In genomic region chr15:64749999-64750657, GRCh38 we compare ENCODE assay signal across 12 cellular contexts. TPM values are rescaled to one million over a fixed set of nuclear protein-coding genes. Genes with fewer than 3 reads are reported as not detected.
DNase-seq lines count a peak whose midpoint lies in the region; ATAC-seq and TF ChIP-seq lines count a peak whose summit lies in the region.
"Had no signal": no experiment of that assay in that cellular context is flagged by ENCODE, and none has a peak within 500 bp of the region (broad histone marks: within the 10 kb centered on the region; RNA-seq: fewer than 3 reads in every experiment).

No MANE protein-coding gene starts in this region.

- intact Hi-C loops in prostate gland (cut with DNase I), result no loop called here

- in situ Hi-C loops in G401 (cut with HindIII; ENCODE audit: low sequenced_read_pairs), result no loop called here
- in situ Hi-C loops in SK-MEL-5 (cut with HindIII; ENCODE audit: low pct_unique_long_range_greater_than_20kb, low sequenced_read_pairs), result no loop called here

- H3K36me3 ChIP-seq in suprapubic skin (no peaks in the 10 kb centered on the region), prostate gland (no peaks in the 10 kb centered on the region)
- H3K36me3 ChIP-seq: tibial nerve had no signal

- no peaks in the 10 kb centered on the region for H3K27me3 ChIP-seq in suprapubic skin
- H3K27me3 ChIP-seq in prostate gland (replicated peaks; ENCODE audit: insufficient read depth), result no peaks in the 10 kb centered on the region
- H3K27me3 ChIP-seq: tibial nerve had no signal

- H3K27ac ChIP-seq in suprapubic skin (no peak overlapping the region), prostate gland (no peak overlapping the region)
- H3K27ac ChIP-seq: epithelial cell of prostate, tibial nerve had no signal

- H3K4me3 ChIP-seq in suprapubic skin (no peak overlapping the region), prostate gland (no peak overlapping the region)
- H3K4me3 ChIP-seq: tibial nerve had no signal

- no peak for TF ChIP-seq EP300 in suprapubic skin (IDR thresholded peaks at IDR 0.05)

- peaks cover 3% of the 10 kb centered on the region for H3K9me3 Mint-ChIP-seq in glutamatergic neuron (ENCODE audit: unreplicated experiment)

- TF ChIP-seq CTCF in glutamatergic neuron (IDR thresholded peaks at IDR 0.05; ENCODE audit: partially characterized antibody, unreplicated experiment) (no peak), omental fat pad (IDR thresholded peaks at IDR 0.05) (no peak), suprapubic skin (IDR thresholded peaks at IDR 0.05) (no peak), prostate gland (IDR thresholded peaks at IDR 0.05) (no peak)

- WGBS in suprapubic skin, result 75% methylated on average over 21 of the region's 21 CpGs
- 69% methylated on average over 21 of the region's 21 CpGs for WGBS in prostate gland

- H3K36me3 Mint-ChIP-seq in glutamatergic neuron (ENCODE audit: unreplicated experiment), result no peaks in the 10 kb centered on the region

- no peak overlapping the region for H3K27ac Mint-ChIP-seq in glutamatergic neuron (ENCODE audit: unreplicated experiment)

- H3K4me1 Mint-ChIP-seq in glutamatergic neuron (ENCODE audit: low read depth, unreplicated experiment), result peaks cover 8% of the 10 kb centered on the region

- no peak overlapping the region for H3K4me3 Mint-ChIP-seq in glutamatergic neuron (ENCODE audit: unreplicated experiment)

- peak; percentile 20 for DNase-seq in G401 (ENCODE audit: low spot score)
- DNase-seq in SK-MEL-5 (ENCODE audit: low read depth, low spot score), result peak; percentile 62
- DNase-seq in glutamatergic neuron, result peak; percentile 43
- no peak for DNase-seq in omental fat pad (ENCODE audit: low spot score)
- no peak for DNase-seq in occipital lobe (lab: John Stamatoyannopoulos, UW)
- no peak for DNase-seq in suprapubic skin (ENCODE audit: low spot score in 2 of 2)
- no peak for DNase-seq in NCI-H446 (lab: John Stamatoyannopoulos, UW)
- DNase-seq in prostate gland (ENCODE audit: low spot score), result no peak
- DNase-seq: midbrain; stimulated activated CD4-positive, alpha-beta T cell treated with anti-CD3 and anti-CD28 coated beads, Interleukin-1b, Interleukin-23, amount 100 ng/mL, for 48 hours had no signal

- H3K4me1 ChIP-seq in suprapubic skin (peaks cover 12% of the 10 kb centered on the region), prostate gland (replicated peaks) (no peaks in the 10 kb centered on the region)

- no peak for TF ChIP-seq POLR2A in suprapubic skin (IDR thresholded peaks at IDR 0.05)
- TF ChIP-seq POLR2A in prostate gland (IDR thresholded peaks at IDR 0.05), result no peak

- H3K9me3 ChIP-seq in suprapubic skin (no peaks in the 10 kb centered on the region), prostate gland (no peaks in the 10 kb centered on the region)
- H3K9me3 ChIP-seq: tibial nerve had no signal

- H3K27me3 Mint-ChIP-seq in glutamatergic neuron (ENCODE audit: unreplicated experiment), result peaks cover 2% of the 10 kb centered on the region

- ATAC-seq in omental fat pad (ENCODE audit: low FRiP score), result peak; percentile 22

RNA-seq across cellular contexts. Expression of gene RBPMS2, which starts 25.3 kb away (rescaled TPM):
- 0.12 and 0.27 TPM in 2 replicates for total RNA-seq in G401 (2014; rRNA removed; shearing (Covaris generic))
- 1.1 and 1.4 TPM in 2 replicates for total RNA-seq in SK-MEL-5 (2014; rRNA removed; shearing (Covaris generic))
- polyA plus RNA-seq in SK-MEL-5 (2015; cell fraction: cytosol; rRNA removed), result 20.1 and 29.0 TPM in 2 replicates
- 5.1 and 5.9 TPM in 2 replicates for polyA plus RNA-seq in SK-MEL-5 (2015; cell fraction: nucleus; rRNA removed)
- total RNA-seq in glutamatergic neuron (ENCODE audit: unreplicated experiment) (2.0 TPM), omental fat pad (1 to 10 TPM; 1.4 to 3.1 (median 2.8) TPM), occipital lobe (not detected), suprapubic skin (1 to 10 TPM in 1 of 4 donors, under 1 TPM in 3; 0.68 to 1.1 (median 0.79) TPM), prostate gland (10 to 100 TPM in 1 of 2 donors, 1 to 10 TPM in 1; 2.3 to 14.0 TPM)

Comparison
In these comparisons a context has a peak if more than half of its experiments do, and no peak if none do; other contexts are left out.
1. DNase-seq: peak in G401 (single experiment), SK-MEL-5 (single experiment) and glutamatergic neuron (single experiment); none in omental fat pad (single experiment), occipital lobe (single experiment), suprapubic skin (0 of 2), NCI-H446 (0 of 2) and prostate gland (single experiment).